Comparison of ENCODE assay signal across 9 cellular contexts in the genomic region with DNA sequence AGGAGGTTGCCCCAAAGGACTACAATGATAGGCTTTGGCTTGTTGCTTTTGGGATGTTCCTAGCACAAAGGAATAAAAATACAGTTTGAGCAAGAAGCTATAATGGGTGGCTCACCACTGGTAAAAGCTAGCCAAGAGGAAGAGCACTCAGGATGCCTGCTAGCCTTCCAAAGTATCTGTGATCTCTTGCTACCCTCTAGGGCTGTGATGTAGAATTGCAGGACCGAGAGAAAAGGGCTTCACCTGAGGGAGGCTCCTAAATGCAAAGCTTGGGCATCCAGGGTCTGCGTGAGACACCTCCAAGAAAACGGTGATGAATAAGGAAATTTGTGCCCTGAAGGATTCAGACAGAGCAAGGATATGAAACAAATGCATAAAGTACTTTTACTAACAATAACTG. TPM values are rescaled to one million over a fixed set of nuclear protein-coding genes. Genes with fewer than 3 reads are reported as not detected.
DNase-seq lines count a peak whose midpoint lies in the region; ATAC-seq and TF ChIP-seq lines count a peak whose summit lies in the region.
"Had no signal": no experiment of that assay in that cellular context is flagged by ENCODE, and none has a peak within 500 bp of the region (broad histone marks: within the 10 kb centered on the region; RNA-seq: fewer than 3 reads in every experiment).

No MANE protein-coding gene starts in this region.

- H3K36me3 Mint-ChIP-seq in activated naive CD4-positive, alpha-beta T cell treated with anti-CD3 and anti-CD28 coated beads for 36 hours (ENCODE audit: low read depth): no peaks in the 10 kb centered on the region

- WGBS in SK-N-SH (ENCODE audit: low lambda C conversion rate): 2% methylated on average over 3 of the region's 3 CpGs
- 44% methylated on average over 3 of the region's 3 CpGs for WGBS in right lobe of liver (ENCODE audit: insufficient coverage, low coverage, low lambda C conversion rate, missing lambda C conversion rate)
- WGBS in testis, 2 donors: 80% methylated on average over 3 of the region's 3 CpGs

- no peak overlapping the region for H3K4me3 ChIP-seq in SK-N-SH (ENCODE audit: low read depth in 2 of 2, low read length in 1 of 2)
- no peak overlapping the region for H3K4me3 ChIP-seq in right lobe of liver
- H3K4me3 ChIP-seq in testis: no peak overlapping the region

- no peak overlapping the region for H3K4me3 Mint-ChIP-seq in activated naive CD4-positive, alpha-beta T cell treated with anti-CD3 and anti-CD28 coated beads for 36 hours

- no peaks in the 10 kb centered on the region for H3K36me3 ChIP-seq in SK-N-SH (replicated peaks in 1 of 2; ENCODE audit: control insufficient read depth in 1 of 2, insufficient read depth in 2 of 2, low read length in 1 of 2)
- no peaks in the 10 kb centered on the region for H3K36me3 ChIP-seq in right lobe of liver
- H3K36me3 ChIP-seq in testis (ENCODE audit: low read depth, missing control alignments): no peaks in the 10 kb centered on the region

- peak; percentile 70 for TF ChIP-seq RAD21 in SK-N-SH (IDR thresholded peaks at IDR 0.05; ENCODE audit: low read length)

- POLR2A ChIA-PET in SK-N-SH (lab: Yijun Ruan, JAX): no interaction called here

- CTCF ChIA-PET in SK-N-SH (lab: Yijun Ruan, JAX): interaction anchor here (1.7 kb wide), 1 partner anchor 57 kb away, joined by 6 read pairs; no protein-coding TSS in a partner anchor
- CTCF ChIA-PET in activated naive CD4-positive, alpha-beta T cell treated with anti-CD3 and anti-CD28 coated beads for 36 hours (lab: Charles Lee): interaction anchor here (0.8 to 1.0 kb wide), 3 partner anchors 16 to 569 kb away, joined by 3 read pairs; no protein-coding TSS in a partner anchor

- H3K27me3 Mint-ChIP-seq in activated naive CD4-positive, alpha-beta T cell treated with anti-CD3 and anti-CD28 coated beads for 36 hours (ENCODE audit: low read depth): peaks cover 13% of the 10 kb centered on the region

- H4K20me1 ChIP-seq in SK-N-SH (ENCODE audit: insufficient read depth): no peaks in the 10 kb centered on the region

- no peak overlapping the region for H3K4me2 ChIP-seq in SK-N-SH

- H3K79me2 ChIP-seq in SK-N-SH (ENCODE audit: insufficient read depth): no peaks in the 10 kb centered on the region

- no peaks in the 10 kb centered on the region for H3K9me2 ChIP-seq in SK-N-SH

- ATAC-seq in HG02642 (IDR thresholded peaks at IDR 0.05; ENCODE audit: poor library complexity, unreplicated experiment) (peak; percentile 55), right lobe of liver (peak; percentile 92 to 97 (median 92))

- H3K4me1 ChIP-seq in SK-N-SH (ENCODE audit: control insufficient read depth in 1 of 2, insufficient read depth in 2 of 2, low read depth in 1 of 2, low read length in 1 of 2): no peaks in the 10 kb centered on the region
- H3K4me1 ChIP-seq in right lobe of liver: no peaks in the 10 kb centered on the region
- no peaks in the 10 kb centered on the region for H3K4me1 ChIP-seq in testis

- no peak overlapping the region for H3K9ac ChIP-seq in SK-N-SH

- no peak overlapping the region for H3K27ac Mint-ChIP-seq in activated naive CD4-positive, alpha-beta T cell treated with anti-CD3 and anti-CD28 coated beads for 36 hours

- peak; percentile 85 for TF ChIP-seq CTCF in SK-N-SH (IDR thresholded peaks at IDR 0.05)
- peak; percentile 50 to 65 (median 62) for TF ChIP-seq CTCF in right lobe of liver (IDR thresholded peaks at IDR 0.05)
- TF ChIP-seq CTCF in testis (IDR thresholded peaks at IDR 0.05): no peak

- DNase-seq in GDM1 (lab: John Stamatoyannopoulos, UW) (peak; percentile 26), SK-N-SH (no peak), right lobe of liver (no peak), testis (no peak), nucleus accumbens (lab: John Stamatoyannopoulos, UW) (no peak)
- no peak for DNase-seq in activated CD8-positive, alpha-beta memory T cell treated with anti-CD3 and anti-CD28 coated beads, Interleukin-2, amount 50 U/mL, for 48 hours
- no peak for DNase-seq in activated naive CD4-positive, alpha-beta T cell treated with anti-CD3 and anti-CD28 coated beads for 36 hours
- DNase-seq: NCI-H1105 treated with DMSO at 0.1 percent for 48 hours had no signal

- no peaks in the 10 kb centered on the region for H3F3A ChIP-seq in SK-N-SH (replicated peaks; ENCODE audit: insufficient read depth)

- no peaks in the 10 kb centered on the region for H3K9me3 Mint-ChIP-seq in activated naive CD4-positive, alpha-beta T cell treated with anti-CD3 and anti-CD28 coated beads for 36 hours

- no peaks in the 10 kb centered on the region for H3K4me1 Mint-ChIP-seq in activated naive CD4-positive, alpha-beta T cell treated with anti-CD3 and anti-CD28 coated beads for 36 hours (ENCODE audit: low read depth)

- H3K9me3 ChIP-seq in SK-N-SH: no peaks in the 10 kb centered on the region
- H3K9me3 ChIP-seq in right lobe of liver: no peaks in the 10 kb centered on the region
- no peaks in the 10 kb centered on the region for H3K9me3 ChIP-seq in testis

- H3K27me3 ChIP-seq in SK-N-SH (ENCODE audit: insufficient read depth) (no peaks in the 10 kb centered on the region), right lobe of liver (no peaks in the 10 kb centered on the region), testis (no peaks in the 10 kb centered on the region)

- 0 out of 2 replicates have a peak overlapping the region, but pooled peaks have one; percentile 27 for H2AFZ ChIP-seq in SK-N-SH (ENCODE audit: low read depth)

- TF ChIP-seq EP300 in SK-N-SH (IDR thresholded peaks at IDR 0.05; ENCODE audit: borderline replicate concordance in 1 of 2, low read depth in 1 of 2, low read length in 1 of 2): no peak

- TF ChIP-seq POLR2A in right lobe of liver (IDR thresholded peaks at IDR 0.05) (no peak), testis (IDR thresholded peaks at IDR 0.05) (no peak)

- no peak overlapping the region for H3K27ac ChIP-seq in SK-N-SH (ENCODE audit: low read depth in 2 of 2, low read length in 1 of 2)
- no peak overlapping the region for H3K27ac ChIP-seq in right lobe of liver
- no peak overlapping the region for H3K27ac ChIP-seq in testis

- intact Hi-C loops in right lobe of liver (cut with DNase I) (no loop called here), testis (cut with DNase I; ENCODE audit: low total_unique reads) (no loop called here)
- intact Hi-C loops in activated naive CD4-positive, alpha-beta T cell treated with anti-CD3 and anti-CD28 coated beads for 36 hours (cut with micrococcal nuclease): loop anchor here (1.0 kb wide), 1 partner anchor 57 kb away; no protein-coding TSS in a partner anchor

TF ChIP-seq in SK-N-SH, 30 proteins besides CTCF, POLR2A, EP300 and RAD21:
- TF ChIP-seq MXI1 (IDR thresholded peaks at IDR 0.05; ENCODE audit: low read depth, low read length): no peak
- TF ChIP-seq SMC3 (IDR thresholded peaks at IDR 0.05; ENCODE audit: low read depth, low read length): peak; percentile 74
TF ChIP-seq in SK-N-SH: peak in this region for 1.

RNA-seq across cellular contexts. Expression of a gene that starts 17.7 kb away (rescaled TPM):
- 0.64 and 0.86 TPM in 2 replicates for polyA plus RNA-seq in SK-N-SH (2012; rRNA removed)
- 0.42 TPM in 2 replicates for polyA plus RNA-seq in SK-N-SH (2012; cell fraction: cytosol; rRNA removed)
- 0.83 and 1.1 TPM in 2 replicates for polyA plus RNA-seq in SK-N-SH (2012; cell fraction: nucleus; rRNA removed)
- total RNA-seq in right lobe of liver: not detected
- total RNA-seq in testis: not detected
- polyA plus RNA-seq in testis (ENCODE audit: insufficient read depth, low read depth, low replicate concordance): not detected
- total RNA-seq in activated naive CD4-positive, alpha-beta T cell treated with anti-CD3 and anti-CD28 coated beads for 36 hours: not detected

RNA-seq across cellular contexts. Expression of a gene that starts 20.9 kb away (rescaled TPM):
- not detected in 2 replicates for polyA plus RNA-seq in SK-N-SH (2012; rRNA removed)
- polyA plus RNA-seq in SK-N-SH (2012; cell fraction: cytosol; rRNA removed): not detected in 2 replicates
- not detected in 2 replicates for polyA plus RNA-seq in SK-N-SH (2012; cell fraction: nucleus; rRNA removed)
- not detected for total RNA-seq in right lobe of liver
- total RNA-seq in testis: not detected
- not detected for polyA plus RNA-seq in testis (ENCODE audit: insufficient read depth, low read depth, low replicate concordance)
- total RNA-seq in activated naive CD4-positive, alpha-beta T cell treated with anti-CD3 and anti-CD28 coated beads for 36 hours: not detected

RNA-seq across cellular contexts. Expression of a gene that starts 44.4 kb away (rescaled TPM):
- polyA plus RNA-seq in SK-N-SH (2012; rRNA removed) (not detected in 2 replicates), testis (ENCODE audit: insufficient read depth, low read depth, low replicate concordance) (9.5 TPM)
- not detected in 2 replicates for polyA plus RNA-seq in SK-N-SH (2012; cell fraction: cytosol; rRNA removed)
- not detected in 2 replicates for polyA plus RNA-seq in SK-N-SH (2012; cell fraction: nucleus; rRNA removed)
- total RNA-seq in right lobe of liver (not detected), testis (1 to 10 TPM in 1 of 2 donors, under 1 TPM in 1; 0.81 to 8.4 TPM)
- total RNA-seq in activated naive CD4-positive, alpha-beta T cell treated with anti-CD3 and anti-CD28 coated beads for 36 hours: not detected

RNA-seq across cellular contexts. Expression of a gene that starts 48.0 kb away (rescaled TPM):
- not detected in 2 replicates for polyA plus RNA-seq in SK-N-SH (2012; rRNA removed)
- not detected in 2 replicates for polyA plus RNA-seq in SK-N-SH (2012; cell fraction: cytosol; rRNA removed)
- not detected in 2 replicates for polyA plus RNA-seq in SK-N-SH (2012; cell fraction: nucleus; rRNA removed)
- not detected for total RNA-seq in right lobe of liver
- total RNA-seq in testis: 100 to 1,000 TPM; 249 to 786 TPM
- polyA plus RNA-seq in testis (ENCODE audit: insufficient read depth, low read depth, low replicate concordance): 724 TPM
- total RNA-seq in activated naive CD4-positive, alpha-beta T cell treated with anti-CD3 and anti-CD28 coated beads for 36 hours: not detected

RNA-seq across cellular contexts. Expression of a gene that starts 57.8 kb away (rescaled TPM):
- polyA plus RNA-seq in SK-N-SH (2012; rRNA removed) (not detected in 2 replicates), testis (ENCODE audit: insufficient read depth, low read depth, low replicate concordance) (not detected)
- polyA plus RNA-seq in SK-N-SH (2012; cell fraction: cytosol; rRNA removed): not detected in 2 replicates
- polyA plus RNA-seq in SK-N-SH (2012; cell fraction: nucleus; rRNA removed): not detected in 2 replicates
- total RNA-seq in right lobe of liver (not detected), testis (not detected)
- total RNA-seq in activated naive CD4-positive, alpha-beta T cell treated with anti-CD3 and anti-CD28 coated beads for 36 hours: not detected

Comparison
In these comparisons a context has a peak if more than half of its experiments do, and no peak if none do; other contexts are left out.
1. CTCF ChIP-seq: peak in SK-N-SH (single experiment) and right lobe of liver (4 of 4); none in testis (0 of 3).